In genomic region chr12:94285954-94286579, GRCh38 we compare ENCODE assay signal across 1 cellular context.
TF ChIP-seq lines count a peak whose summit lies in the region.

No MANE protein-coding gene starts in this region.

TF ChIP-seq in K562, 482 proteins besides CTCF, POLR2A, EP300 and RAD21 (continued from another document and continues in another):
- TF ChIP-seq PBX2 (CRISPR knock-in tag; IDR thresholded peaks at IDR 0.05; ENCODE audit: low read depth) (no peak), PBX2 (tag; conservative IDR thresholded peaks at IDR 0.05; ENCODE audit: low read depth) (peak; percentile 78), ZKSCAN8 (CRISPR knock-in tag; IDR thresholded peaks at IDR 0.05) (no peak), LCOR (CRISPR knock-in tag; IDR thresholded peaks at IDR 0.05) (no peak), HNRNPUL1 (IDR thresholded peaks at IDR 0.05; ENCODE audit: low read length) (no peak), DLX4 (CRISPR knock-in tag; IDR thresholded peaks at IDR 0.05) (no peak), PHF21A (IDR thresholded peaks at IDR 0.05; ENCODE audit: borderline replicate concordance, low read depth) (no peak), MEIS2 (IDR thresholded peaks at IDR 0.05; ENCODE audit: partially characterized antibody) (peak; percentile 92), ZSCAN29 (IDR thresholded peaks at IDR 0.05) (no peak), BCL6 (CRISPR knock-in tag; IDR thresholded peaks at IDR 0.05) (no peak), HNRNPK (IDR thresholded peaks at IDR 0.05; ENCODE audit: low read depth, low read length, poor library complexity, severe bottlenecking) (no peak), TCFL5 (CRISPR knock-in tag; conservative IDR thresholded peaks at IDR 0.05) (no peak), DIDO1 (tag; IDR thresholded peaks at IDR 0.05; ENCODE audit: low read depth) (no peak), STAT5B (CRISPR knock-in tag; IDR thresholded peaks at IDR 0.05) (no peak), RHOXF2B (CRISPR knock-in tag; conservative IDR thresholded peaks at IDR 0.05) (no peak), TAF9B (IDR thresholded peaks at IDR 0.05; ENCODE audit: partially characterized antibody) (no peak), TBP (optimal IDR thresholded peaks at IDR 0.05; ENCODE audit: low read depth, low read length) (no peak), PML (IDR thresholded peaks at IDR 0.05; ENCODE audit: low read length) (0 out of 2 replicates have a peak, but pooled peaks have one; percentile 30), TRIM24 (IDR thresholded peaks at IDR 0.05) (no peak), NUFIP1 (IDR thresholded peaks at IDR 0.05; ENCODE audit: partially characterized antibody) (no peak), ARID1B (IDR thresholded peaks at IDR 0.05) (peak; percentile 55), ARID3B (CRISPR knock-in tag; IDR thresholded peaks at IDR 0.05; ENCODE audit: borderline replicate concordance) (no peak), ZNF57 (CRISPR knock-in tag; IDR thresholded peaks at IDR 0.05) (no peak), ZBTB17 (CRISPR knock-in tag; IDR thresholded peaks at IDR 0.05) (no peak), ATF2 (CRISPR knock-in tag; IDR thresholded peaks at IDR 0.05) (no peak), HDAC3 (IDR thresholded peaks at IDR 0.05; ENCODE audit: borderline replicate concordance, partially characterized antibody) (no peak), ZNF395 (CRISPR knock-in tag; IDR thresholded peaks at IDR 0.05) (no peak), NEUROD1 (IDR thresholded peaks at IDR 0.05; ENCODE audit: borderline replicate concordance, low read depth, low read length, partially characterized antibody) (no peak), GATAD2A (IDR thresholded peaks at IDR 0.05) (no peak), TAF1 (IDR thresholded peaks at IDR 0.05; ENCODE audit: control insufficient read depth, extremely low read depth, insufficient read depth, low read length, severe bottlenecking) (no peak), PRMT5 (CRISPR knock-in tag; IDR thresholded peaks at IDR 0.05) (no peak), NFATC3 (IDR thresholded peaks at IDR 0.05) (no peak), MXI1 (IDR thresholded peaks at IDR 0.05; ENCODE audit: low read depth, low read length) (no peak), TBL1XR1 (IDR thresholded peaks at IDR 0.05; ENCODE audit: low read length in 2 of 2) (0 out of 4 replicates have a peak, but pooled peaks of 1 of the 2 experiments have one; percentile 18), CAMTA2 (CRISPR knock-in tag; conservative IDR thresholded peaks at IDR 0.05) (no peak)
- TF ChIP-seq, protein P1, sequence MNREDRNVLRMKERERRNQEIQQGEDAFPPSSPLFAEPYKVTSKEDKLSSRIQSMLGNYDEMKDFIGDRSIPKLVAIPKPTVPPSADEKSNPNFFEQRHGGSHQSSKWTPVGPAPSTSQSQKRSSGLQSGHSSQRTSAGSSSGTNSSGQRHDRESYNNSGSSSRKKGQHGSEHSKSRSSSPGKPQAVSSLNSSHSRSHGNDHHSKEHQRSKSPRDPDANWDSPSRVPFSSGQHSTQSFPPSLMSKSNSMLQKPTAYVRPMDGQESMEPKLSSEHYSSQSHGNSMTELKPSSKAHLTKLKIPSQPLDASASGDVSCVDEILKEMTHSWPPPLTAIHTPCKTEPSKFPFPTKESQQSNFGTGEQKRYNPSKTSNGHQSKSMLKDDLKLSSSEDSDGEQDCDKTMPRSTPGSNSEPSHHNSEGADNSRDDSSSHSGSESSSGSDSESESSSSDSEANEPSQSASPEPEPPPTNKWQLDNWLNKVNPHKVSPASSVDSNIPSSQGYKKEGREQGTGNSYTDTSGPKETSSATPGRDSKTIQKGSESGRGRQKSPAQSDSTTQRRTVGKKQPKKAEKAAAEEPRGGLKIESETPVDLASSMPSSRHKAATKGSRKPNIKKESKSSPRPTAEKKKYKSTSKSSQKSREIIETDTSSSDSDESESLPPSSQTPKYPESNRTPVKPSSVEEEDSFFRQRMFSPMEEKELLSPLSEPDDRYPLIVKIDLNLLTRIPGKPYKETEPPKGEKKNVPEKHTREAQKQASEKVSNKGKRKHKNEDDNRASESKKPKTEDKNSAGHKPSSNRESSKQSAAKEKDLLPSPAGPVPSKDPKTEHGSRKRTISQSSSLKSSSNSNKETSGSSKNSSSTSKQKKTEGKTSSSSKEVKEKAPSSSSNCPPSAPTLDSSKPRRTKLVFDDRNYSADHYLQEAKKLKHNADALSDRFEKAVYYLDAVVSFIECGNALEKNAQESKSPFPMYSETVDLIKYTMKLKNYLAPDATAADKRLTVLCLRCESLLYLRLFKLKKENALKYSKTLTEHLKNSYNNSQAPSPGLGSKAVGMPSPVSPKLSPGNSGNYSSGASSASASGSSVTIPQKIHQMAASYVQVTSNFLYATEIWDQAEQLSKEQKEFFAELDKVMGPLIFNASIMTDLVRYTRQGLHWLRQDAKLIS (CRISPR knock-in tag; IDR thresholded peaks at IDR 0.05) = no peak
- TF ChIP-seq, protein P2, sequence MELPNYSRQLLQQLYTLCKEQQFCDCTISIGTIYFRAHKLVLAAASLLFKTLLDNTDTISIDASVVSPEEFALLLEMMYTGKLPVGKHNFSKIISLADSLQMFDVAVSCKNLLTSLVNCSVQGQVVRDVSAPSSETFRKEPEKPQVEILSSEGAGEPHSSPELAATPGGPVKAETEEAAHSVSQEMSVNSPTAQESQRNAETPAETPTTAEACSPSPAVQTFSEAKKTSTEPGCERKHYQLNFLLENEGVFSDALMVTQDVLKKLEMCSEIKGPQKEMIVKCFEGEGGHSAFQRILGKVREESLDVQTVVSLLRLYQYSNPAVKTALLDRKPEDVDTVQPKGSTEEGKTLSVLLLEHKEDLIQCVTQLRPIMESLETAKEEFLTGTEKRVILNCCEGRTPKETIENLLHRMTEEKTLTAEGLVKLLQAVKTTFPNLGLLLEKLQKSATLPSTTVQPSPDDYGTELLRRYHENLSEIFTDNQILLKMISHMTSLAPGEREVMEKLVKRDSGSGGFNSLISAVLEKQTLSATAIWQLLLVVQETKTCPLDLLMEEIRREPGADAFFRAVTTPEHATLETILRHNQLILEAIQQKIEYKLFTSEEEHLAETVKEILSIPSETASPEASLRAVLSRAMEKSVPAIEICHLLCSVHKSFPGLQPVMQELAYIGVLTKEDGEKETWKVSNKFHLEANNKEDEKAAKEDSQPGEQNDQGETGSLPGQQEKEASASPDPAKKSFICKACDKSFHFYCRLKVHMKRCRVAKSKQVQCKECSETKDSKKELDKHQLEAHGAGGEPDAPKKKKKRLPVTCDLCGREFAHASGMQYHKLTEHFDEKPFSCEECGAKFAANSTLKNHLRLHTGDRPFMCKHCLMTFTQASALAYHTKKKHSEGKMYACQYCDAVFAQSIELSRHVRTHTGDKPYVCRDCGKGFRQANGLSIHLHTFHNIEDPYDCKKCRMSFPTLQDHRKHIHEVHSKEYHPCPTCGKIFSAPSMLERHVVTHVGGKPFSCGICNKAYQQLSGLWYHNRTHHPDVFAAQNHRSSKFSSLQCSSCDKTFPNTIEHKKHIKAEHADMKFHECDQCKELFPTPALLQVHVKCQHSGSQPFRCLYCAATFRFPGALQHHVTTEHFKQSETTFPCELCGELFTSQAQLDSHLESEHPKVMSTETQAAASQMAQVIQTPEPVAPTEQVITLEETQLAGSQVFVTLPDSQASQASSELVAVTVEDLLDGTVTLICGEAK (IDR thresholded peaks at IDR 0.05) = no peak
- TF ChIP-seq, protein P2 (CRISPR knock-in tag; IDR thresholded peaks at IDR 0.05) = no peak
- TF ChIP-seq, protein P3, sequence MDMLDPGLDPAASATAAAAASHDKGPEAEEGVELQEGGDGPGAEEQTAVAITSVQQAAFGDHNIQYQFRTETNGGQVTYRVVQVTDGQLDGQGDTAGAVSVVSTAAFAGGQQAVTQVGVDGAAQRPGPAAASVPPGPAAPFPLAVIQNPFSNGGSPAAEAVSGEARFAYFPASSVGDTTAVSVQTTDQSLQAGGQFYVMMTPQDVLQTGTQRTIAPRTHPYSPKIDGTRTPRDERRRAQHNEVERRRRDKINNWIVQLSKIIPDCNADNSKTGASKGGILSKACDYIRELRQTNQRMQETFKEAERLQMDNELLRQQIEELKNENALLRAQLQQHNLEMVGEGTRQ (CRISPR knock-in tag; IDR thresholded peaks at IDR 0.05) = no peak
- TF ChIP-seq, protein P4, sequence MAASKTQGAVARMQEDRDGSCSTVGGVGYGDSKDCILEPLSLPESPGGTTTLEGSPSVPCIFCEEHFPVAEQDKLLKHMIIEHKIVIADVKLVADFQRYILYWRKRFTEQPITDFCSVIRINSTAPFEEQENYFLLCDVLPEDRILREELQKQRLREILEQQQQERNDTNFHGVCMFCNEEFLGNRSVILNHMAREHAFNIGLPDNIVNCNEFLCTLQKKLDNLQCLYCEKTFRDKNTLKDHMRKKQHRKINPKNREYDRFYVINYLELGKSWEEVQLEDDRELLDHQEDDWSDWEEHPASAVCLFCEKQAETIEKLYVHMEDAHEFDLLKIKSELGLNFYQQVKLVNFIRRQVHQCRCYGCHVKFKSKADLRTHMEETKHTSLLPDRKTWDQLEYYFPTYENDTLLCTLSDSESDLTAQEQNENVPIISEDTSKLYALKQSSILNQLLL (CRISPR knock-in tag; IDR thresholded peaks at IDR 0.05; ENCODE audit: borderline replicate concordance) = no peak
